Comparison of ENCODE assay signal across 17 cellular contexts in the genomic region with DNA sequence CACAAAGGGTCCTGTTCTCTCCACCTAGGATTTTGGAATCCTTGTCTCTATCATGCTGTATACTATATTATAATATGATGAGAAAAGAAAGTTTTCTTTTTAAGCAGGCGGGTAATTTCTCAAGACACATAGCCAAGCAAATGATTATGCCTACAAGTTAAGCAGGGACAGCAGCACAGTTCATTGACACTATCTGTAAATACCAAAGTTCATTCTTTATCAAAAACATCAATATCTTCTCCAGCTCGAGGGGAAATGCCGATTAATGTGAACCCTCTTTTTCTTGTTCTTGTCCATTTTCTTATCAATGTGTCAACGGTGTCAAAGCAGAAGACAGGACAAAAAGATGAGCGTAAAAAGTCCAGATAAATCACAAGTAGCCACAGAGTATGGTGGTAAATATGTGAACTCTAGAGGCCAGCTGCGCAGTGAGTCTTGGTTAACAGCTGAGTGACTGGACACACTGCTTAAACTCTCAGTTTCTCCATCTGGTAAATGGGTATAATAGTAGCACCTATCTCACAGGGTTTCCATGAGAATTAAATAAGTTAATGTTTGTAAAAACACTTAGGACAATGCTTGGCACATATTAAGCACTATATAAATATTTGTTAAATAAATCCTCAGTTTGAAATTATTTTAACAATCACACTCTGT. TPM values are rescaled to one million over a fixed set of nuclear protein-coding genes. Genes with fewer than 3 reads are reported as not detected.
DNase-seq lines count a peak whose midpoint lies in the region; ATAC-seq and TF ChIP-seq lines count a peak whose summit lies in the region.
"Had no signal": no experiment of that assay in that cellular context is flagged by ENCODE, and none has a peak within 500 bp of the region (broad histone marks: within the 10 kb centered on the region; RNA-seq: fewer than 3 reads in every experiment).

No MANE protein-coding gene starts in this region.

- H3K79me2 ChIP-seq in KMS-11 (ENCODE audit: insufficient read depth, low read depth): no peaks in the 10 kb centered on the region

- H3K4me3 ChIP-seq in KMS-11 (IDR thresholded peaks at IDR 0.05; ENCODE audit: insufficient read depth, low read depth, low read length) (no peak overlapping the region), MG63 (no peak overlapping the region)
- H3K4me3 ChIP-seq: stomach had no signal

- H3K4me1 ChIP-seq in KMS-11 (ENCODE audit: low read depth, poor library complexity, severe bottlenecking): peaks cover 26% of the 10 kb centered on the region
- H3K4me1 ChIP-seq: stomach had no signal

- H3K9me3 ChIP-seq in MG63: no peaks in the 10 kb centered on the region
- H3K9me3 ChIP-seq: neutrophil, SK-N-SH, stomach had no signal

- peaks cover 51% of the 10 kb centered on the region for H3K4me1 Mint-ChIP-seq in T-helper 1 cell treated with Interleukin-12 subunit alpha and Interleukin-12 subunit beta and Interleukin-4 antibody, amounts not matched to agents 30 μg/mL and 1 μg/mL, for 36 hours (ENCODE audit: low read depth)
- H3K4me1 Mint-ChIP-seq in effector memory CD8-positive, alpha-beta T cell (ENCODE audit: low read depth in 2 of 2): peaks cover 27 to 30% of the 10 kb centered on the region in 2 donors

- H3K4me3 Mint-ChIP-seq in T-helper 1 cell treated with Interleukin-12 subunit alpha and Interleukin-12 subunit beta and Interleukin-4 antibody, amounts not matched to agents 30 μg/mL and 1 μg/mL, for 36 hours: peak overlapping the region; percentile 41
- H3K4me3 Mint-ChIP-seq in effector memory CD8-positive, alpha-beta T cell: peak overlapping the region; percentile 22 to 58

- DNase-seq in T-helper 1 cell (no peak), COLO668 (lab: John Stamatoyannopoulos, UW; ENCODE audit: unreplicated experiment) (no peak), AG08395 (ENCODE audit: low spot score) (no peak), MG63 (no peak)
- DNase-seq in effector memory CD8-positive, alpha-beta T cell: no peak
- DNase-seq: activated CD8-positive, alpha-beta memory T cell treated with anti-CD3 and anti-CD28 coated beads for 24 hours; hypothalamus; midbrain; NCI-H2227 treated with DMSO at 0.1 percent for 48 hours; SK-N-SH; stomach had no signal

- H3K36me3 Mint-ChIP-seq in T-helper 1 cell treated with Interleukin-12 subunit alpha and Interleukin-12 subunit beta and Interleukin-4 antibody, amounts not matched to agents 30 μg/mL and 1 μg/mL, for 36 hours (ENCODE audit: low read depth): peaks cover 17% of the 10 kb centered on the region
- H3K36me3 Mint-ChIP-seq in effector memory CD8-positive, alpha-beta T cell (ENCODE audit: insufficient read depth): no peaks in the 10 kb centered on the region

- H3K27ac Mint-ChIP-seq in T-helper 1 cell treated with Interleukin-12 subunit alpha and Interleukin-12 subunit beta and Interleukin-4 antibody, amounts not matched to agents 30 μg/mL and 1 μg/mL, for 36 hours: peak overlapping the region; percentile 67
- H3K27ac Mint-ChIP-seq in effector memory CD8-positive, alpha-beta T cell: peak overlapping the region; percentile 21 to 84

- H3K27me3 Mint-ChIP-seq in T-helper 1 cell treated with Interleukin-12 subunit alpha and Interleukin-12 subunit beta and Interleukin-4 antibody, amounts not matched to agents 30 μg/mL and 1 μg/mL, for 36 hours (ENCODE audit: low read depth): no peaks in the 10 kb centered on the region
- no peaks in the 10 kb centered on the region for H3K27me3 Mint-ChIP-seq in effector memory CD8-positive, alpha-beta T cell

- peak overlapping the region; percentile 19 for H3K4me2 ChIP-seq in KMS-11
- H3K4me2 ChIP-seq: SK-N-SH had no signal

- no peak overlapping the region for H3K27ac ChIP-seq in KMS-11
- H3K27ac ChIP-seq: 22Rv1, neutrophil, stomach had no signal

- H4K20me1 ChIP-seq in KMS-11 (ENCODE audit: insufficient read depth): no peaks in the 10 kb centered on the region

- no peak overlapping the region for H2AFZ ChIP-seq in KMS-11 (ENCODE audit: low read depth)

- H3K36me3 ChIP-seq in KMS-11 (ENCODE audit: insufficient read depth) (no peaks in the 10 kb centered on the region), MG63 (no peaks in the 10 kb centered on the region)
- H3K36me3 ChIP-seq: neutrophil, stomach had no signal

- ATAC-seq in GM19452 (IDR thresholded peaks at IDR 0.05; ENCODE audit: unreplicated experiment): peak; percentile 27
- no peak for ATAC-seq in effector memory CD8-positive, alpha-beta T cell (replicated peaks)

- no peaks in the 10 kb centered on the region for H3K9me3 Mint-ChIP-seq in T-helper 1 cell treated with Interleukin-12 subunit alpha and Interleukin-12 subunit beta and Interleukin-4 antibody, amounts not matched to agents 30 μg/mL and 1 μg/mL, for 36 hours
- H3K9me3 Mint-ChIP-seq in effector memory CD8-positive, alpha-beta T cell: no peaks in the 10 kb centered on the region

- no peak for TF ChIP-seq CTCF in KMS-11 (conservative IDR thresholded peaks at IDR 0.05; ENCODE audit: low read depth, low read length)

- H3K9ac ChIP-seq in KMS-11: no peak overlapping the region
- H3K9ac ChIP-seq: SK-N-SH had no signal

- H3K27me3 ChIP-seq in KMS-11 (ENCODE audit: insufficient read depth, low read depth) (no peaks in the 10 kb centered on the region), MG63 (no peaks in the 10 kb centered on the region)
- H3K27me3 ChIP-seq: neutrophil, stomach had no signal

RNA-seq across cellular contexts. Expression of a gene that starts 30.9 kb away (rescaled TPM):
- total RNA-seq in MG63 (2014; rRNA removed; shearing (Covaris generic); ENCODE audit: low replicate concordance): 0.07 and 7.3 TPM in 2 replicates
- total RNA-seq: LHCN-M2 had no signal
